In the genomic region with DNA sequence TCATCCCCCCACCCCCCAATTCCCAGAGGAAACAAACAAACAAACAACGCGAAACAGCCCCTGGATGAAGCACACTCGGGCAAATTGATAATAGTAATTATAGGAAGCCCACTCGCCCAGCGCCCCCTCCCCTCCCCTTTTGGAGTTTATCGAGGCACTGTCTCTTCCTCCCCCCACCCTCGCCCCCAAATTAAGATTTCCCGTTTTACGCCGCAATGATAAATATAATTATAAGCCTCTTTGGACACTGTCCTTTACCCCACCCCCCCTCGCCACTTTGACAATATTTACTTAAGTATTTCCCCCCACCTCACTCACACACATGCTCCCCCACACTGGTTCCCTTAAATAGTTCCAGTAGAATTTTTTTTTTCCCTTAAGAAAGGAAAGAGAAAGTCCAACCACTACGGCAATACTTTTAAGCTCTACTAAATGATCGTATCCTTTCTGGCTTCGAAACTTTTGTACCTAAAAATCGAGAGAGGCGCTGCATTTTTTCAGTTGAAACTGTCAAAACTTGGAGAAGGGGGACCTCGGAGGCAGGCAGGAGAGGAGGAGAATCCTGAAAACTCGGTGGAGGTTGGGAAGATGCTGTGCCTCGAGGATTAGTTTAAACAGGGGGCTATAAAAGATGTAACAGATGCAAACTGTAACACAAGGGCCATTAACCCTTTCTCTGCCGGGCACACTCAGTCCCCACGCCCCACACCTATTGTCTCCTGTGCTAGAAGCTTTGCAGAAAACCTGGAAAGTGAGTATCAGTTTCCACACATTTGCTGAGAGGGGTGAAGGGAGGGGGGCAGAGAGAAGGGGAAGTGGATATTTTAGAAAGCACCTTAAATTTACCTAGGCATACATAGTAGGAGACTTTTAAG, we compare ENCODE assay signal across 9 cellular contexts. TPM values are rescaled to one million over a fixed set of nuclear protein-coding genes. Genes with fewer than 3 reads are reported as not detected.
A peak's percentile ranks its signal among the peaks of the same experiment; 100 is the strongest.
DNase-seq lines count a peak whose midpoint lies in the region; ATAC-seq and TF ChIP-seq lines count a peak whose summit lies in the region.
"Had no signal": no experiment of that assay in that cellular context is flagged by ENCODE, and none has a peak within 500 bp of the region (broad histone marks: within the 10 kb centered on the region; RNA-seq: fewer than 3 reads in every experiment).

No MANE protein-coding gene starts in this region.

- no peak for ATAC-seq in activated CD4-positive, alpha-beta T cell treated with anti-CD3 and anti-CD28 coated beads for 36 hours
- ATAC-seq in thoracic aorta (ENCODE audit: insufficient number of reproducible peaks, low FRiP score, low read depth) (no peak), GM19324 (IDR thresholded peaks at IDR 0.05; ENCODE audit: low FRiP score, unreplicated experiment) (no peak), HG03354 (IDR thresholded peaks at IDR 0.05; ENCODE audit: poor library complexity, severe bottlenecking, unreplicated experiment) (no peak)

- TF ChIP-seq CTCF in thoracic aorta (IDR thresholded peaks at IDR 0.05), result no peak

- H3K4me3 ChIP-seq in thoracic aorta, result peak overlapping the region; percentile 93

- H3K4me1 Mint-ChIP-seq in activated CD4-positive, alpha-beta T cell treated with anti-CD3 and anti-CD28 coated beads for 36 hours, result peaks cover 25% of the 10 kb centered on the region
- H3K4me1 Mint-ChIP-seq in activated T-helper 1 cell treated with anti-CD3 and anti-CD28 coated beads, Interleukin-12 subunit alpha, Interleukin-12 subunit beta, Interleukin-2, Interleukin-4 antibody, amounts not matched to agents 30 ng/mL and 10 ng/mL and 1 ng/mL, durations not matched to agents 14 hours and 24 hours and 36 hours (ENCODE audit: low read depth), result peaks cover 27% of the 10 kb centered on the region

- POLR2A ChIA-PET in activated CD4-positive, alpha-beta T cell treated with anti-CD3 and anti-CD28 coated beads for 36 hours (lab: Charles Lee), result interaction anchor here (0.6 to 0.8 kb wide), 2 partner anchors 217 to 714 kb away, joined by 7 to 10 read pairs; no protein-coding TSS in a partner anchor

- H3K27me3 ChIP-seq in layer of hippocampus (ENCODE audit: control insufficient read depth, insufficient read depth, low read length) (no peaks in the 10 kb centered on the region), thoracic aorta (replicated peaks; ENCODE audit: insufficient read depth) (no peaks in the 10 kb centered on the region)

- H3K4me3 Mint-ChIP-seq in activated CD4-positive, alpha-beta T cell treated with anti-CD3 and anti-CD28 coated beads for 36 hours, result no peak overlapping the region
- no peak overlapping the region for H3K4me3 Mint-ChIP-seq in activated T-helper 1 cell treated with anti-CD3 and anti-CD28 coated beads, Interleukin-12 subunit alpha, Interleukin-12 subunit beta, Interleukin-2, Interleukin-4 antibody, amounts not matched to agents 30 ng/mL and 10 ng/mL and 1 ng/mL, durations not matched to agents 14 hours and 24 hours and 36 hours
- H3K4me3 Mint-ChIP-seq: neural crest cell had no signal

- H3K9me3 ChIP-seq in thoracic aorta, result no peaks in the 10 kb centered on the region

- no peaks in the 10 kb centered on the region for H3K36me3 Mint-ChIP-seq in activated CD4-positive, alpha-beta T cell treated with anti-CD3 and anti-CD28 coated beads for 36 hours (ENCODE audit: low read depth)
- peaks cover 4% of the 10 kb centered on the region for H3K36me3 Mint-ChIP-seq in activated T-helper 1 cell treated with anti-CD3 and anti-CD28 coated beads, Interleukin-12 subunit alpha, Interleukin-12 subunit beta, Interleukin-2, Interleukin-4 antibody, amounts not matched to agents 30 ng/mL and 10 ng/mL and 1 ng/mL, durations not matched to agents 14 hours and 24 hours and 36 hours (ENCODE audit: low read depth)

- peak overlapping the region; percentile 97 for H3K27ac ChIP-seq in layer of hippocampus (ENCODE audit: low read depth, low read length)
- H3K27ac ChIP-seq in thoracic aorta, result peak overlapping the region; percentile 99

- H3K36me3 ChIP-seq in thoracic aorta, result no peaks in the 10 kb centered on the region

- H3K9me3 Mint-ChIP-seq in activated CD4-positive, alpha-beta T cell treated with anti-CD3 and anti-CD28 coated beads for 36 hours (ENCODE audit: low read depth), result no peaks in the 10 kb centered on the region
- H3K9me3 Mint-ChIP-seq in activated T-helper 1 cell treated with anti-CD3 and anti-CD28 coated beads, Interleukin-12 subunit alpha, Interleukin-12 subunit beta, Interleukin-2, Interleukin-4 antibody, amounts not matched to agents 30 ng/mL and 10 ng/mL and 1 ng/mL, durations not matched to agents 14 hours and 24 hours and 36 hours, result no peaks in the 10 kb centered on the region
- H3K9me3 Mint-ChIP-seq: neural crest cell had no signal

- peaks cover 44% of the 10 kb centered on the region for H3K27me3 Mint-ChIP-seq in activated CD4-positive, alpha-beta T cell treated with anti-CD3 and anti-CD28 coated beads for 36 hours
- peaks cover 44% of the 10 kb centered on the region for H3K27me3 Mint-ChIP-seq in activated T-helper 1 cell treated with anti-CD3 and anti-CD28 coated beads, Interleukin-12 subunit alpha, Interleukin-12 subunit beta, Interleukin-2, Interleukin-4 antibody, amounts not matched to agents 30 ng/mL and 10 ng/mL and 1 ng/mL, durations not matched to agents 14 hours and 24 hours and 36 hours (ENCODE audit: insufficient read depth)

- peak overlapping the region; percentile 49 for H3K27ac Mint-ChIP-seq in activated CD4-positive, alpha-beta T cell treated with anti-CD3 and anti-CD28 coated beads for 36 hours
- peak overlapping the region; percentile 83 for H3K27ac Mint-ChIP-seq in activated T-helper 1 cell treated with anti-CD3 and anti-CD28 coated beads, Interleukin-12 subunit alpha, Interleukin-12 subunit beta, Interleukin-2, Interleukin-4 antibody, amounts not matched to agents 30 ng/mL and 10 ng/mL and 1 ng/mL, durations not matched to agents 14 hours and 24 hours and 36 hours

- no peak for DNase-seq in activated CD4-positive, alpha-beta T cell treated with anti-CD3 and anti-CD28 coated beads for 36 hours
- no peak for DNase-seq in activated CD4-positive, alpha-beta T cell treated with anti-CD3 and anti-CD28 coated beads, Interleukin-2, amount 50 U/mL, for 1 hour
- no peak for DNase-seq in activated T-helper 1 cell treated with anti-CD3 and anti-CD28 coated beads, Interleukin-12 subunit alpha, Interleukin-12 subunit beta, Interleukin-2, Interleukin-4 antibody, amounts not matched to agents 30 ng/mL and 10 ng/mL and 1 ng/mL, durations not matched to agents 14 hours and 24 hours and 36 hours (ENCODE audit: low spot score)
- no peak for DNase-seq in thoracic aorta (ENCODE audit: low spot score)
- DNase-seq in activated naive CD4-positive, alpha-beta T cell treated with anti-CD3 and anti-CD28 coated beads, Interleukin-2, amount 50 U/mL, for 16 hours, result no peak

- H3K4me1 ChIP-seq in thoracic aorta (ENCODE audit: control insufficient read depth in 1 of 2, low read depth in 2 of 2), result peaks cover 10 to 23% of the 10 kb centered on the region in 2 donors

- CTCF ChIA-PET in activated CD4-positive, alpha-beta T cell treated with anti-CD3 and anti-CD28 coated beads for 36 hours (lab: Charles Lee), result no interaction called here

- intact Hi-C loops in activated CD4-positive, alpha-beta T cell treated with anti-CD3 and anti-CD28 coated beads for 36 hours (cut with DNase I, micrococcal nuclease), result loop anchor here (1.0 to 10.0 kb wide), 10 partner anchors 63 to 1393 kb away; partner anchors contain the start of gene ARHGAP15 (in 2 of the 2)
- intact Hi-C loops in activated T-helper 1 cell treated with anti-CD3 and anti-CD28 coated beads, Interleukin-12 subunit alpha, Interleukin-12 subunit beta, Interleukin-2, Interleukin-4 antibody, amounts not matched to agents 30 ng/mL and 10 ng/mL and 1 ng/mL, durations not matched to agents 14 hours and 24 hours and 36 hours (cut with micrococcal nuclease), result loop anchor here (1.0 to 5.0 kb wide), 17 partner anchors 35 to 1389 kb away; partner anchors contain the start of gene ARHGAP15

RNA-seq across cellular contexts. Expression of gene ZEB2, which starts 1.9 kb away (rescaled TPM):
- total RNA-seq in activated CD4-positive, alpha-beta T cell treated with anti-CD3 and anti-CD28 coated beads for 36 hours, result 1 to 10 TPM; 7.0 to 7.5 TPM
- 25.1 and 27.8 TPM in 2 replicates for total RNA-seq in activated T-helper 1 cell treated with anti-CD3 and anti-CD28 coated beads, Interleukin-12 subunit alpha, Interleukin-12 subunit beta, Interleukin-2, Interleukin-4 antibody, amounts not matched to agents 30 ng/mL and 10 ng/mL and 1 ng/mL, durations not matched to agents 14 hours and 24 hours and 36 hours
- total RNA-seq in thoracic aorta, result 100 to 1,000 TPM; 122 to 190 TPM
